Comparison of ENCODE assay signal across 31 cellular contexts in genomic region chr18:8830067-8831060, GRCh38.
DNase-seq lines count a peak whose midpoint lies in the region; ATAC-seq, FAIRE-seq and TF ChIP-seq lines count a peak whose summit lies in the region.
"Had no signal": no experiment of that assay in that cellular context is flagged by ENCODE, and none has a peak within 500 bp of the region (broad histone marks: within the 10 kb centered on the region; RNA-seq: fewer than 3 reads in every experiment).

No MANE protein-coding gene starts in this region.

- H4K20me1 ChIP-seq in H9 (ENCODE audit: control insufficient read depth, insufficient read depth, insufficient read length) = no peaks in the 10 kb centered on the region

- H3K27ac ChIP-seq in H9 (ENCODE audit: insufficient read length, low read depth, low read length) (no peak overlapping the region), thymus (ENCODE audit: low read depth) (peak overlapping the region; percentile 53)
- H3K27ac ChIP-seq: esophagus squamous epithelium, gastrocnemius medialis, KMS-11 had no signal

- no peaks in the 10 kb centered on the region for H3K27me3 Mint-ChIP-seq in H9 (ENCODE audit: low read depth)
- H3K27me3 Mint-ChIP-seq: activated naive CD8-positive, alpha-beta T cell treated with anti-CD3 and anti-CD28 coated beads, Interleukin-2, amount 50 U/mL, for 24 hours; stimulated activated memory B cell treated with anti-CD40 and anti-IgM and Interleukin-4, amounts not matched to agents 10 μg/mL and 1 μg/mL and 100 μg/mL, for 72 hours had no signal

- H4K8ac ChIP-seq in H9 (replicated peaks; ENCODE audit: insufficient read length, low read depth, low read length) = no peak overlapping the region

- peaks cover 23 to 26% of the 10 kb centered on the region in 2 experiments for H3K4me1 Mint-ChIP-seq in H9
- H3K4me1 Mint-ChIP-seq: activated naive CD8-positive, alpha-beta T cell treated with anti-CD3 and anti-CD28 coated beads, Interleukin-2, amount 50 U/mL, for 24 hours; central memory CD8-positive, alpha-beta T cell; stimulated activated memory B cell treated with anti-CD40 and anti-IgM and Interleukin-4, amounts not matched to agents 10 μg/mL and 1 μg/mL and 100 μg/mL, for 72 hours had no signal

- H3K79me2 ChIP-seq in H9 (ENCODE audit: insufficient read depth, low read length) = no peaks in the 10 kb centered on the region

- peaks cover 2% of the 10 kb centered on the region for H3K36me3 ChIP-seq in bronchial epithelial cell (ENCODE audit: control insufficient read depth, insufficient read depth, low read length)
- no peaks in the 10 kb centered on the region for H3K36me3 ChIP-seq in thymus (ENCODE audit: control insufficient read depth, insufficient read depth)
- H3K36me3 ChIP-seq: gastrocnemius medialis had no signal

- H4K5ac ChIP-seq in H9 (ENCODE audit: insufficient read length, low read depth, low read length) = no peak overlapping the region

- H3K27ac Mint-ChIP-seq in H9 = peak overlapping the region in 2 of 3 experiments; percentile 19 to 53; a peak in 2 of 7 replicates
- H3K27ac Mint-ChIP-seq: activated naive CD8-positive, alpha-beta T cell treated with anti-CD3 and anti-CD28 coated beads, Interleukin-2, amount 50 U/mL, for 24 hours; CD14-positive monocyte; natural killer cell treated with Interleukin-12 subunit alpha and Interleukin-12 subunit beta and Interleukin-15 and Interleukin-18, amount 100 ng/mL, for 72 hours; stimulated activated memory B cell treated with anti-CD40 and anti-IgM and Interleukin-4, amounts not matched to agents 10 μg/mL and 1 μg/mL and 100 μg/mL, for 72 hours; T-helper 1 cell treated with Interleukin-12 subunit alpha and Interleukin-12 subunit beta and Interleukin-4 antibody, amounts not matched to agents 30 μg/mL and 1 μg/mL, for 36 hours had no signal

- H2BK5ac ChIP-seq in H9 (ENCODE audit: insufficient read length, low read length) = no peak overlapping the region

- ATAC-seq in GM19467 (IDR thresholded peaks at IDR 0.05; ENCODE audit: unreplicated experiment) = no peak
- ATAC-seq: activated naive CD8-positive, alpha-beta T cell treated with anti-CD3 and anti-CD28 coated beads, Interleukin-2, amount 50 U/mL, for 24 hours; gastrocnemius medialis; mucosa of descending colon; PC-3; Right ventricle myocardium inferior; SK-N-SH treated with all-trans-retinoic acid at 6 μM for 48 hours; stimulated activated memory B cell treated with anti-CD40 and anti-IgM and Interleukin-4, amounts not matched to agents 10 μg/mL and 1 μg/mL and 100 μg/mL, for 72 hours had no signal

- H3K9ac ChIP-seq in H9 (ENCODE audit: extremely low read depth, insufficient read length, low read length) = no peak overlapping the region
- H3K9ac ChIP-seq: KMS-11 had no signal

- no peak overlapping the region for H3K4me3 Mint-ChIP-seq in H9
- H3K4me3 Mint-ChIP-seq: activated naive CD8-positive, alpha-beta T cell treated with anti-CD3 and anti-CD28 coated beads, Interleukin-2, amount 50 U/mL, for 24 hours; CD14-positive monocyte; central memory CD8-positive, alpha-beta T cell; natural killer cell treated with Interleukin-12 subunit alpha and Interleukin-12 subunit beta and Interleukin-15 and Interleukin-18, amount 100 ng/mL, for 72 hours; stimulated activated memory B cell treated with anti-CD40 and anti-IgM and Interleukin-4, amounts not matched to agents 10 μg/mL and 1 μg/mL and 100 μg/mL, for 72 hours; T-helper 1 cell treated with Interleukin-12 subunit alpha and Interleukin-12 subunit beta and Interleukin-4 antibody, amounts not matched to agents 30 μg/mL and 1 μg/mL, for 36 hours had no signal

- no peaks in the 10 kb centered on the region for H3K79me1 ChIP-seq in H9 (ENCODE audit: insufficient read depth, low read depth, low read length, poor library complexity, severe bottlenecking)

- no peak overlapping the region for H2BK20ac ChIP-seq in H9 (ENCODE audit: low read depth, low read length, poor library complexity, severe bottlenecking)

- H2BK120ac ChIP-seq in H9 (ENCODE audit: low read depth, low read length, poor library complexity, severe bottlenecking) = no peak overlapping the region

- no peak overlapping the region for H2BK15ac ChIP-seq in H9 (ENCODE audit: low read depth, low read length)

- H4K91ac ChIP-seq in H9 (ENCODE audit: insufficient read length, low read depth, low read length) = no peak overlapping the region

- H3K14ac ChIP-seq in H9 (ENCODE audit: insufficient read depth, low read length) = no peak overlapping the region

- DNase-seq in H9 (no peak), bronchial epithelial cell (ENCODE audit: low read depth) (peak; percentile 66), left kidney (ENCODE audit: low read depth, low spot score) (peak; percentile 29), HuH-7.5 (ENCODE audit: low spot score) (no peak), hippocampal formation (lab: John Stamatoyannopoulos, UW) (no peak)
- DNase-seq in activated T-cell treated with anti-CD3 and anti-CD28 coated beads, Interleukin-2, amount 50 U/mL, for 1 hour = no peak
- DNase-seq: activated naive CD8-positive, alpha-beta T cell treated with anti-CD3 and anti-CD28 coated beads, Interleukin-2, amount 50 U/mL, for 24 hours; activated T-cell treated with anti-CD3 and anti-CD28 coated beads, Interleukin-2, amount 50 U/mL, for 48 hours; dermis blood vessel endothelial cell; DND-41; esophagus squamous epithelium; gastrocnemius medialis; MG63; mucosa of descending colon; NCI-H1105; NCI-H526 treated with DMSO at 0.1 percent for 48 hours; NK-92 treated with Interleukin-12 subunit alpha and Interleukin-12 subunit beta, amount 100 ng/mL, for 24 hours; PC-3; substantia nigra had no signal

- FAIRE-seq in bronchial epithelial cell (lab: Jason Lieb, UNC) = no peak
- FAIRE-seq: TTC549 had no signal

- peaks cover 15 to 41% (median 27%) of the 10 kb centered on the region in 3 experiments for H3K36me3 Mint-ChIP-seq in H9 (ENCODE audit: insufficient read depth in 1 of 3, low read depth in 3 of 3)
- H3K36me3 Mint-ChIP-seq: CD14-positive monocyte; natural killer cell treated with Interleukin-12 subunit alpha and Interleukin-12 subunit beta and Interleukin-15 and Interleukin-18, amount 100 ng/mL, for 72 hours; stimulated activated memory B cell treated with anti-CD40 and anti-IgM and Interleukin-4, amounts not matched to agents 10 μg/mL and 1 μg/mL and 100 μg/mL, for 72 hours had no signal

- peaks cover 0 to 3% of the 10 kb centered on the region in 2 experiments; a peak in 2 of 5 replicates for H3K9me3 Mint-ChIP-seq in H9
- H3K9me3 Mint-ChIP-seq: activated naive CD8-positive, alpha-beta T cell treated with anti-CD3 and anti-CD28 coated beads, Interleukin-2, amount 50 U/mL, for 24 hours; central memory CD8-positive, alpha-beta T cell; T-helper 1 cell treated with Interleukin-12 subunit alpha and Interleukin-12 subunit beta and Interleukin-4 antibody, amounts not matched to agents 30 μg/mL and 1 μg/mL, for 36 hours had no signal

- H3K27me3 ChIP-seq in H9 (ENCODE audit: insufficient read depth, low read length) = no peaks in the 10 kb centered on the region
- H3K27me3 ChIP-seq in bronchial epithelial cell (ENCODE audit: control insufficient read depth, insufficient read depth, low read length) = no peaks in the 10 kb centered on the region
- H3K27me3 ChIP-seq in thymus (ENCODE audit: control insufficient read depth, insufficient read depth) = no peaks in the 10 kb centered on the region
- H3K27me3 ChIP-seq: esophagus squamous epithelium, gastrocnemius medialis, MG63 had no signal

- H3K4me3 ChIP-seq in bronchial epithelial cell (ENCODE audit: low read depth, low read length) (no peak overlapping the region), thymus (ENCODE audit: low read length) (no peak overlapping the region)
- H3K4me3 ChIP-seq: esophagus squamous epithelium, gastrocnemius medialis, lung, MG63, mucosa of descending colon had no signal

- no peak overlapping the region for H3K4me2 ChIP-seq in H9 (ENCODE audit: insufficient read depth, insufficient read length, low read length)
- H3K4me2 ChIP-seq: KMS-11 had no signal

- H3T11ph ChIP-seq in H9 (ENCODE audit: low read length) = no peak overlapping the region

- H3K4me1 ChIP-seq in H9 (ENCODE audit: insufficient read depth, low read length) (no peaks in the 10 kb centered on the region; the same call in 1 of the 2 replicates), thymus (ENCODE audit: control insufficient read depth, insufficient read depth, low read length) (no peaks in the 10 kb centered on the region)

- no peak overlapping the region for H3K23ac ChIP-seq in H9 (ENCODE audit: insufficient read length, low read depth, low read length)

- H3K4ac ChIP-seq in H9 (ENCODE audit: low read depth, low read length) = no peak overlapping the region

- H2AK5ac ChIP-seq in H9 (ENCODE audit: insufficient read length, low read length) = no peak overlapping the region

- H2AFZ ChIP-seq in H9 (ENCODE audit: low read length) = no peak overlapping the region

- TF ChIP-seq CTCF in H9 (conservative IDR thresholded peaks at IDR 0.05) = no peak
- no peak for TF ChIP-seq CTCF in bronchial epithelial cell (IDR thresholded peaks at IDR 0.05; ENCODE audit: insufficient read depth, low read length, severe bottlenecking)

- H3K9me3 ChIP-seq in H9 (ENCODE audit: control insufficient read depth, low read depth, low read length) = no peaks in the 10 kb centered on the region
- H3K9me3 ChIP-seq in thymus (ENCODE audit: control insufficient read depth) = no peaks in the 10 kb centered on the region
- H3K9me3 ChIP-seq: esophagus squamous epithelium, gastrocnemius medialis, MG63, mucosa of descending colon had no signal

- no peaks in the 10 kb centered on the region for H3K23me2 ChIP-seq in H9 (ENCODE audit: insufficient read length, low read depth, low read length, poor library complexity, severe bottlenecking)

- no peak overlapping the region for H3K18ac ChIP-seq in H9 (ENCODE audit: insufficient read length, low read depth, low read length)

- no peak overlapping the region for H2BK12ac ChIP-seq in H9 (ENCODE audit: insufficient read length, low read depth, low read length)

- WGBS in H9 (ENCODE audit: extremely low coverage, insufficient read length, low lambda C conversion rate) = no CpG with 5 or more reads among the region's 16 CpGs
- 96% methylated on average over 16 of the region's 16 CpGs for WGBS in thymus

- H3K56ac ChIP-seq in H9 (ENCODE audit: insufficient read length, low read depth, low read length) = no peak overlapping the region

Comparison
In these comparisons a context has a peak if more than half of its experiments do, and no peak if none do; other contexts are left out.
1. DNase-seq: peak in bronchial epithelial cell (single experiment) and left kidney (single experiment); none in H9 (single experiment), HuH-7.5 (single experiment), activated T-cell treated with anti-CD3 and anti-CD28 coated beads, Interleukin-2, amount 50 U/mL, for 1 hour (single experiment) and hippocampal formation (0 of 2).